ENCODE assay signal across 2 cellular contexts in genomic region chr5:1158647-1159340, GRCh38.
TF ChIP-seq lines count a peak whose summit lies in the region.

No MANE protein-coding gene starts in this region.

TF ChIP-seq in H1, 55 proteins besides CTCF, POLR2A, EP300 and RAD21:
- TF ChIP-seq CREB1 (IDR thresholded peaks at IDR 0.05) (no peak), SIN3A (conservative IDR thresholded peaks at IDR 0.05 in 1 of 2, IDR thresholded peaks at IDR 0.05 in 1 of 2; ENCODE audit: low read depth in 1 of 2, low read length in 2 of 2) (no peak), RXRA (IDR thresholded peaks at IDR 0.05; ENCODE audit: insufficient read depth, low read depth, low read length) (no peak), NANOG (IDR thresholded peaks at IDR 0.05; ENCODE audit: insufficient read depth, low read depth, low read length, poor library complexity, severe bottlenecking) (no peak), SIRT6 (IDR thresholded peaks at IDR 0.05; ENCODE audit: low read length) (no peak), MAX (IDR thresholded peaks at IDR 0.05) (no peak), CBX8 (IDR thresholded peaks at IDR 0.05; ENCODE audit: borderline replicate concordance, low read depth, low read length) (no peak), CEBPB (IDR thresholded peaks at IDR 0.05; ENCODE audit: low read depth, low read length) (no peak), POU5F1 (IDR thresholded peaks at IDR 0.05; ENCODE audit: low read depth, low read length) (no peak), KDM5A (IDR thresholded peaks at IDR 0.05; ENCODE audit: low read length) (no peak), RFX5 (IDR thresholded peaks at IDR 0.05; ENCODE audit: borderline replicate concordance, low read depth, low read length) (no peak), TCF12 (IDR thresholded peaks at IDR 0.05; ENCODE audit: low read depth, low read length) (no peak), JUN (IDR thresholded peaks at IDR 0.05; ENCODE audit: low read depth, low read length) (no peak), NRF1 (IDR thresholded peaks at IDR 0.05; ENCODE audit: low read depth, low read length) (no peak), RNF2 (IDR thresholded peaks at IDR 0.05; ENCODE audit: borderline replicate concordance, low read depth, low read length, missing control alignments, poor library complexity, severe bottlenecking) (no peak), FOSL1 (IDR thresholded peaks at IDR 0.05; ENCODE audit: insufficient read depth, low read depth, low read length) (no peak), JUND (IDR thresholded peaks at IDR 0.05; ENCODE audit: low read length) (no peak)

TF ChIP-seq in GM12891, 5 proteins besides CTCF, POLR2A, EP300 and RAD21:
- no peak for TF ChIP-seq POLR2AphosphoS5 (IDR thresholded peaks at IDR 0.05; ENCODE audit: low read depth, low read length)
- no peak for TF ChIP-seq PAX5 (IDR thresholded peaks at IDR 0.05; ENCODE audit: insufficient read depth, low read length, severe bottlenecking)
